In the genomic region with DNA sequence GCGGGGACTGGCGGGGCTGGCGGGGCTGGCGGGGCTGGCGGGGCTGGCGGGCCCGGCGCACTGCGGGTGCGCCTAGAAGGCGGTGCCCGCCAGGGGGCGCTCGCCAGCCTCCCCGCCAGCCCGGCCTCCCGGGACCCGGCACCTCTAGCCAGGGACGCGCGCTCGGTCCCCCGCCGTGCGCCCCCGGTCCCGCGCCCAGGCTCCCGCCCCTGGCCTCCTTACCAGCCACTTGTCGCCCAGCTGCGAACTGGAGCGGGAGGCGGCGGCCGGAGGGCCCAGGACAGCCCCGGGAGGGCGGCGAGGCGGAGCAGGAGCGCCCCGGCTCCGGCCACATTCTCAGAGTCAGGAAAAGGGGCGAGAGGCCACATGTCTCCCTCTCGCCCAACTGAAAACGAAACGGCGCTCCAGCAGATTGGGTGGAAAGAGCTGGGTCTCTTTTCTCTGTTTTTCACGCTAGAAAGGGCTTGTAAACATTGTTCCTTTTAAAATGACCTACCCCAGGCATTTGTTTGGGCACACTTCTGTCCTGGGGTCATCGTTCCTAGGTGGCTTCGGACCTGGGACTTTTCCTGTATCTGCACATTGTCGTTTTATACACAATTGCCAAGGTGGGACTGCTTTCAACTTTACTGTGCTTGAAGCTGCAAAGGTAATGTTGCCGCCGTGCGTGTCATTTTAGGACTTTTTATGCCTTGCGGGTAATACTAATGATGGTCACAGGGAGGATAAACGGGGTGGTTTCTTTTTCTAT, we compare ENCODE assay signal across 1 cellular context.
TF ChIP-seq lines count a peak whose summit lies in the region.

No MANE protein-coding gene starts in this region.

TF ChIP-seq in K562, 482 proteins besides CTCF, POLR2A, EP300 and RAD21 (continued from another document and continues in another):
- TF ChIP-seq, protein P1, sequence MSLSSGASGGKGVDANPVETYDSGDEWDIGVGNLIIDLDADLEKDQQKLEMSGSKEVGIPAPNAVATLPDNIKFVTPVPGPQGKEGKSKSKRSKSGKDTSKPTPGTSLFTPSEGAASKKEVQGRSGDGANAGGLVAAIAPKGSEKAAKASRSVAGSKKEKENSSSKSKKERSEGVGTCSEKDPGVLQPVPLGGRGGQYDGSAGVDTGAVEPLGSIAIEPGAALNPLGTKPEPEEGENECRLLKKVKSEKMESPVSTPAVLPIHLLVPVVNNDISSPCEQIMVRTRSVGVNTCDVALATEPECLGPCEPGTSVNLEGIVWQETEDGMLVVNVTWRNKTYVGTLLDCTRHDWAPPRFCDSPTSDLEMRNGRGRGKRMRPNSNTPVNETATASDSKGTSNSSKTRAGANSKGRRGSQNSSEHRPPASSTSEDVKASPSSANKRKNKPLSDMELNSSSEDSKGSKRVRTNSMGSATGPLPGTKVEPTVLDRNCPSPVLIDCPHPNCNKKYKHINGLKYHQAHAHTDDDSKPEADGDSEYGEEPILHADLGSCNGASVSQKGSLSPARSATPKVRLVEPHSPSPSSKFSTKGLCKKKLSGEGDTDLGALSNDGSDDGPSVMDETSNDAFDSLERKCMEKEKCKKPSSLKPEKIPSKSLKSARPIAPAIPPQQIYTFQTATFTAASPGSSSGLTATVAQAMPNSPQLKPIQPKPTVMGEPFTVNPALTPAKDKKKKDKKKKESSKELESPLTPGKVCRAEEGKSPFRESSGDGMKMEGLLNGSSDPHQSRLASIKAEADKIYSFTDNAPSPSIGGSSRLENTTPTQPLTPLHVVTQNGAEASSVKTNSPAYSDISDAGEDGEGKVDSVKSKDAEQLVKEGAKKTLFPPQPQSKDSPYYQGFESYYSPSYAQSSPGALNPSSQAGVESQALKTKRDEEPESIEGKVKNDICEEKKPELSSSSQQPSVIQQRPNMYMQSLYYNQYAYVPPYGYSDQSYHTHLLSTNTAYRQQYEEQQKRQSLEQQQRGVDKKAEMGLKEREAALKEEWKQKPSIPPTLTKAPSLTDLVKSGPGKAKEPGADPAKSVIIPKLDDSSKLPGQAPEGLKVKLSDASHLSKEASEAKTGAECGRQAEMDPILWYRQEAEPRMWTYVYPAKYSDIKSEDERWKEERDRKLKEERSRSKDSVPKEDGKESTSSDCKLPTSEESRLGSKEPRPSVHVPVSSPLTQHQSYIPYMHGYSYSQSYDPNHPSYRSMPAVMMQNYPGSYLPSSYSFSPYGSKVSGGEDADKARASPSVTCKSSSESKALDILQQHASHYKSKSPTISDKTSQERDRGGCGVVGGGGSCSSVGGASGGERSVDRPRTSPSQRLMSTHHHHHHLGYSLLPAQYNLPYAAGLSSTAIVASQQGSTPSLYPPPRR (CRISPR knock-in tag; IDR thresholded peaks at IDR 0.05; ENCODE audit: borderline replicate concordance), result no peak
- no peak for TF ChIP-seq THAP7 (CRISPR knock-in tag; IDR thresholded peaks at IDR 0.05)
- no peak for TF ChIP-seq PRPF4 (IDR thresholded peaks at IDR 0.05; ENCODE audit: insufficient read depth, low read depth, low read length, poor library complexity, severe bottlenecking)
- TF ChIP-seq KLF1 (tag; IDR thresholded peaks at IDR 0.05), result no peak
- no peak for TF ChIP-seq SMC3 (conservative IDR thresholded peaks at IDR 0.05; ENCODE audit: insufficient read depth, low read depth, low read length)
- peak; percentile 7; the same call in 1 of the 2 replicates for TF ChIP-seq ZNF384 (IDR thresholded peaks at IDR 0.05; ENCODE audit: low read depth, low read length)
- TF ChIP-seq ZNF586 (CRISPR knock-in tag; conservative IDR thresholded peaks at IDR 0.05), result no peak; the same call in 1 of the 2 replicates
- TF ChIP-seq SNIP1 (IDR thresholded peaks at IDR 0.05; ENCODE audit: low read depth), result no peak
- no peak for TF ChIP-seq RBM17 (IDR thresholded peaks at IDR 0.05; ENCODE audit: borderline replicate concordance, low read depth, low read length)
- no peak for TF ChIP-seq HNRNPH1 (optimal IDR thresholded peaks at IDR 0.05; ENCODE audit: low read depth, low read length)
- TF ChIP-seq RBM22 (IDR thresholded peaks at IDR 0.05; ENCODE audit: low read depth, low read length, poor library complexity, severe bottlenecking), result no peak
- TF ChIP-seq CREB5 (CRISPR knock-in tag; IDR thresholded peaks at IDR 0.05), result no peak
- TF ChIP-seq RFX5 (IDR thresholded peaks at IDR 0.05; ENCODE audit: low read depth, low read length), result no peak
- TF ChIP-seq THRA (IDR thresholded peaks at IDR 0.05), result no peak
- TF ChIP-seq KDM1A (IDR thresholded peaks at IDR 0.05), result no peak
- TF ChIP-seq, protein P2, sequence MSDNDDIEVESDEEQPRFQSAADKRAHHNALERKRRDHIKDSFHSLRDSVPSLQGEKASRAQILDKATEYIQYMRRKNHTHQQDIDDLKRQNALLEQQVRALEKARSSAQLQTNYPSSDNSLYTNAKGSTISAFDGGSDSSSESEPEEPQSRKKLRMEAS (CRISPR knock-in tag; IDR thresholded peaks at IDR 0.05), result peak; percentile 72
- TF ChIP-seq CBFB (CRISPR knock-in tag; IDR thresholded peaks at IDR 0.05), result no peak
- no peak for TF ChIP-seq RAD51 (IDR thresholded peaks at IDR 0.05; ENCODE audit: borderline replicate concordance, low read depth)
- no peak for TF ChIP-seq KLF13 (tag; IDR thresholded peaks at IDR 0.05; ENCODE audit: borderline replicate concordance, low read depth)
- TF ChIP-seq ZNF217 (CRISPR knock-in tag; IDR thresholded peaks at IDR 0.05), result no peak
- TF ChIP-seq TBP (optimal IDR thresholded peaks at IDR 0.05; ENCODE audit: low read depth, low read length), result peak; percentile 62
- TF ChIP-seq YBX1 (IDR thresholded peaks at IDR 0.05), result no peak
- no peak for TF ChIP-seq MITF (IDR thresholded peaks at IDR 0.05)
- TF ChIP-seq NFXL1 (CRISPR knock-in tag; IDR thresholded peaks at IDR 0.05), result no peak
- peak; percentile 53 to 54; a peak in 1 of 4 replicates for TF ChIP-seq NONO (IDR thresholded peaks at IDR 0.05; ENCODE audit: low read depth in 2 of 2, low read length in 1 of 2)
- no peak for TF ChIP-seq ZNF133 (CRISPR knock-in tag; IDR thresholded peaks at IDR 0.05)
- no peak for TF ChIP-seq PPARD (CRISPR knock-in tag; IDR thresholded peaks at IDR 0.05)
- peak; percentile 47 for TF ChIP-seq SP2 (IDR thresholded peaks at IDR 0.05; ENCODE audit: extremely low read depth, low read depth, low read length, poor library complexity, severe bottlenecking)
- no peak for TF ChIP-seq NR2C1 (IDR thresholded peaks at IDR 0.05)
- TF ChIP-seq NR2C1 (tag; IDR thresholded peaks at IDR 0.05), result no peak
- TF ChIP-seq KDM4B (IDR thresholded peaks at IDR 0.05; ENCODE audit: borderline replicate concordance in 2 of 2, low read depth in 1 of 2), result no peak
- no peak for TF ChIP-seq BRD9 (IDR thresholded peaks at IDR 0.05; ENCODE audit: low read depth, partially characterized antibody)
- TF ChIP-seq, protein P3, sequence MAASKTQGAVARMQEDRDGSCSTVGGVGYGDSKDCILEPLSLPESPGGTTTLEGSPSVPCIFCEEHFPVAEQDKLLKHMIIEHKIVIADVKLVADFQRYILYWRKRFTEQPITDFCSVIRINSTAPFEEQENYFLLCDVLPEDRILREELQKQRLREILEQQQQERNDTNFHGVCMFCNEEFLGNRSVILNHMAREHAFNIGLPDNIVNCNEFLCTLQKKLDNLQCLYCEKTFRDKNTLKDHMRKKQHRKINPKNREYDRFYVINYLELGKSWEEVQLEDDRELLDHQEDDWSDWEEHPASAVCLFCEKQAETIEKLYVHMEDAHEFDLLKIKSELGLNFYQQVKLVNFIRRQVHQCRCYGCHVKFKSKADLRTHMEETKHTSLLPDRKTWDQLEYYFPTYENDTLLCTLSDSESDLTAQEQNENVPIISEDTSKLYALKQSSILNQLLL (CRISPR knock-in tag; IDR thresholded peaks at IDR 0.05; ENCODE audit: borderline replicate concordance), result no peak
- TF ChIP-seq FOXA1 (IDR thresholded peaks at IDR 0.05; ENCODE audit: borderline replicate concordance), result no peak
- TF ChIP-seq FIP1L1 (IDR thresholded peaks at IDR 0.05; ENCODE audit: low read depth, low read length, poor library complexity, severe bottlenecking), result peak; percentile 71
- TF ChIP-seq DACH1 (IDR thresholded peaks at IDR 0.05; ENCODE audit: partially characterized antibody), result no peak
- TF ChIP-seq TFAP4 (CRISPR knock-in tag; IDR thresholded peaks at IDR 0.05; ENCODE audit: borderline replicate concordance), result peak; percentile 88
- TF ChIP-seq NFYB (IDR thresholded peaks at IDR 0.05; ENCODE audit: extremely low read depth, insufficient read length), result no peak
- TF ChIP-seq E2F4 (CRISPR knock-in tag; IDR thresholded peaks at IDR 0.05; ENCODE audit: low read depth), result 0 out of 2 replicates have a peak, but pooled peaks have one; percentile 23
- no peak for TF ChIP-seq HSF4 (CRISPR knock-in tag; IDR thresholded peaks at IDR 0.05; ENCODE audit: borderline replicate concordance)
- no peak for TF ChIP-seq SIRT6 (IDR thresholded peaks at IDR 0.05; ENCODE audit: low read depth, low read length)
- TF ChIP-seq ZNF592 (IDR thresholded peaks at IDR 0.05), result peak; percentile 75
